ENCODE assay signal across 1 cellular context in the genomic region with DNA sequence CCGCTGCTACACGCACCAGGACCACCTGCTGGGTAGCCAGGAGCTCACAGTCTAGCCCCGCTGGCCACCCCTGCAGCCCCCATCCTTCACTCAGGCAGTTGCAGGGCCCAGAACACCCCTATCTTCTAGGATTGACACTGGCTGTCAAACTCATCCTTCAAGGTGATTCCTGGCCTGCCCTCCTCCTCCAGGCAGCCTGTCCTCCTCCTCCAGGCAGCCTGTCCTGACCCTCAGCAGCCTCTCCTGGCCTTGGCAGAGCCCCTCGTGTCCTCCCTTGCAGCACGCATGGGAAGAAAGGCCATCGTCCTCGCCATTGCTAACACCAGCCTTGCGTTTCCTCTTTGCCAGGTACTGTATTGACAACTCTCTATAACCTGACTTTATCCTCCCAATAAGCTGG.
TF ChIP-seq lines count a peak whose summit lies in the region.

No MANE protein-coding gene starts in this region.

TF ChIP-seq in H1, 55 proteins besides CTCF, POLR2A, EP300 and RAD21:
- TF ChIP-seq SIN3A (conservative IDR thresholded peaks at IDR 0.05 in 1 of 2, IDR thresholded peaks at IDR 0.05 in 1 of 2; ENCODE audit: low read depth in 1 of 2, low read length in 2 of 2), result no peak
- no peak for TF ChIP-seq KDM4A (IDR thresholded peaks at IDR 0.05; ENCODE audit: low read depth, low read length, severe bottlenecking)
- TF ChIP-seq SIX5 (IDR thresholded peaks at IDR 0.05; ENCODE audit: low read depth, low read length), result no peak
- no peak for TF ChIP-seq CREB1 (IDR thresholded peaks at IDR 0.05)
- TF ChIP-seq, protein P1, sequence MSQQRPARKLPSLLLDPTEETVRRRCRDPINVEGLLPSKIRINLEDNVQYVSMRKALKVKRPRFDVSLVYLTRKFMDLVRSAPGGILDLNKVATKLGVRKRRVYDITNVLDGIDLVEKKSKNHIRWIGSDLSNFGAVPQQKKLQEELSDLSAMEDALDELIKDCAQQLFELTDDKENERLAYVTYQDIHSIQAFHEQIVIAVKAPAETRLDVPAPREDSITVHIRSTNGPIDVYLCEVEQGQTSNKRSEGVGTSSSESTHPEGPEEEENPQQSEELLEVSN (IDR thresholded peaks at IDR 0.05), result no peak
- no peak for TF ChIP-seq TAF1 (IDR thresholded peaks at IDR 0.05; ENCODE audit: low read depth, low read length)
- TF ChIP-seq TBP (IDR thresholded peaks at IDR 0.05; ENCODE audit: low read depth, low read length), result no peak
- TF ChIP-seq KDM1A (IDR thresholded peaks at IDR 0.05; ENCODE audit: borderline replicate concordance, low read length), result no peak
- no peak for TF ChIP-seq PHF8 (conservative IDR thresholded peaks at IDR 0.05; ENCODE audit: low read depth, low read length)
- no peak for TF ChIP-seq KDM5A (IDR thresholded peaks at IDR 0.05; ENCODE audit: low read length)
- TF ChIP-seq SP2 (IDR thresholded peaks at IDR 0.05; ENCODE audit: low read length), result no peak
- no peak for TF ChIP-seq SAP30 (IDR thresholded peaks at IDR 0.05; ENCODE audit: insufficient read depth, insufficient replicate concordance, low read length)
- TF ChIP-seq USF2 (IDR thresholded peaks at IDR 0.05; ENCODE audit: low read length), result no peak
- no peak for TF ChIP-seq SP4 (IDR thresholded peaks at IDR 0.05; ENCODE audit: low read length)
- no peak for TF ChIP-seq BCL11A (IDR thresholded peaks at IDR 0.05; ENCODE audit: low read depth in 2 of 2, low read length in 2 of 2)
- TF ChIP-seq SUZ12 (IDR thresholded peaks at IDR 0.05; ENCODE audit: low read length), result no peak
- TF ChIP-seq CTBP2 (IDR thresholded peaks at IDR 0.05; ENCODE audit: borderline replicate concordance, insufficient read depth, insufficient read length, low read length), result no peak
- TF ChIP-seq ASH2L (IDR thresholded peaks at IDR 0.05; ENCODE audit: low read length), result no peak
- no peak for TF ChIP-seq SP1 (IDR thresholded peaks at IDR 0.05; ENCODE audit: low read depth, low read length)
- TF ChIP-seq POLR2AphosphoS5 (IDR thresholded peaks at IDR 0.05; ENCODE audit: low read depth, low read length), result no peak
TF ChIP-seq in H1: peak in this region for 0.
